ENCODE assay signal across 15 cellular contexts in the genomic region with DNA sequence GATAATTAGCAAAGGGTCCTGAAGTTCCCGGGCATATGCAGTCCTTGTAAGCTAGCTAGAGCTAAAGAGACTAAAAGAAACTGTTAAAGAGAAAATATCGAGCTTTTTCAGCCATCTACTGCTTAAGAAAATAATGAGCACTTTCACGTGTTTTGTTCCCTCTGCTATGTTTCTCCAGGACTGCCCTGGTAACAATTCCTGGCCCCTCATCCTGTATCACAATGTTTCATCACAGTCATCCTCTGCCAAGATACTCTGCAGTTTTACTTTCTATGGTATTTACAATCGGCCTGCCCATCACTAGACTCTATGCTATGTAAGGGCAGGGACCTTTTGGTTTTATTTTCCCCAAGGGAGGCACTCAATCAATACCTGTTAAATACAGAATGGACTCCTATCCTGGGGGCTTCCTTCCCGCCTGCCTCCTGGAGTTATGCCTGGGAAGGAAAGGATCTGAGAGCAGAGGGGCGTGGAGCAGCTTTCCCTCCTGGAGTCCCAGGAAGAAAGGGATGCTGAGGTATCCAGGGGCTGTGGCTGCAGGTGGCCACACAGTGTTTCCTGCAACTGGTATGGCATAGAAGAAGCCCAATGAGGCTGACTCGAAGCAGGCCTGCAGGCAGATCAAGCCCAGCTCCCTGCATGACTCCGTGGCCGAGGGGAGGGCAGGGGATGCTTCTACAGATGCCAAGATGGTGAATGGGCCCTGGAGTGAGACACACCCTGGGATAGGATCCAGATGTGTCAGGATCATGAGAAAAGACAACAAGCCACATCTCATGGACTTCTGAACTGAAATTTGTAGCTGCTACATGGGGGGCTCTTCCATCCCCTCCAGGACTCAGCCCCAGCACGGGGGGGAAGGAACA. TPM values are rescaled to one million over a fixed set of nuclear protein-coding genes. Genes with fewer than 3 reads are reported as not detected.
A peak's percentile ranks its signal among the peaks of the same experiment; 100 is the strongest.
DNase-seq lines count a peak whose midpoint lies in the region; ATAC-seq and TF ChIP-seq lines count a peak whose summit lies in the region.
"Had no signal": no experiment of that assay in that cellular context is flagged by ENCODE, and none has a peak within 500 bp of the region (broad histone marks: within the 10 kb centered on the region; RNA-seq: fewer than 3 reads in every experiment).

No MANE protein-coding gene starts in this region.

- no peak for TF ChIP-seq POLR2A in adrenal gland (IDR thresholded peaks at IDR 0.05)

- BruUV-seq in PC-3 (replicated peaks; lab: Mats Ljungman, UMichigan): no TSS peak

- H3K27me3 ChIP-seq in PC-3 (ENCODE audit: low read length): no peaks in the 10 kb centered on the region
- H3K27me3 ChIP-seq in fibroblast of lung (ENCODE audit: control insufficient read depth, insufficient read depth, low read length): no peaks in the 10 kb centered on the region
- H3K27me3 ChIP-seq in adrenal gland: no peaks in the 10 kb centered on the region
- H3K27me3 ChIP-seq: BLaER1 treated with 17β-estradiol and CSF1 and Interleukin-3, amounts not matched to agents 10 nM and 100 nM; ovary had no signal

- POLR2A ChIA-PET in PC-3 (lab: Charles Lee; ENCODE audit: unreplicated experiment): no interaction called here

- in situ Hi-C loops in KBM-7 (cut with MboI; ENCODE audit: low pct_unique_long_range_greater_than_20kb, low sequenced_read_pairs): no loop called here

- H3K4me2 ChIP-seq in PC-3 (ENCODE audit: low read length) (no peak overlapping the region), fibroblast of lung (ENCODE audit: extremely low read depth, insufficient read depth, low read length) (no peak overlapping the region)
- H3K4me2 ChIP-seq: BLaER1 treated with 17β-estradiol and CSF1 and Interleukin-3, amounts not matched to agents 10 nM and 100 nM had no signal

- CTCF ChIA-PET in PC-3 (lab: Charles Lee): no interaction called here

- TF ChIP-seq CTCF in PC-3 (conservative IDR thresholded peaks at IDR 0.05; ENCODE audit: low read depth, low read length): no peak
- TF ChIP-seq CTCF in fibroblast of lung (conservative IDR thresholded peaks at IDR 0.05 in 1 of 2, IDR thresholded peaks at IDR 0.05 in 1 of 2; ENCODE audit: low read depth in 1 of 2, low read length in 2 of 2): no peak
- TF ChIP-seq CTCF in adrenal gland (IDR thresholded peaks at IDR 0.05): no peak

- H3K27ac ChIP-seq in PC-3 (ENCODE audit: low read length): no peak overlapping the region
- no peak overlapping the region for H3K27ac ChIP-seq in fibroblast of lung (ENCODE audit: insufficient read depth, low read length)
- no peak overlapping the region for H3K27ac ChIP-seq in adrenal gland
- H3K27ac ChIP-seq: BLaER1 treated with 17β-estradiol and CSF1 and Interleukin-3, amounts not matched to agents 10 nM and 100 nM; ovary had no signal

- H3F3A ChIP-seq in PC-3 (ENCODE audit: low read length, unreplicated experiment): peaks cover 1% of the 10 kb centered on the region

- H4K20me1 ChIP-seq in PC-3 (ENCODE audit: low read length) (no peaks in the 10 kb centered on the region), fibroblast of lung (ENCODE audit: control insufficient read depth, extremely low read depth, insufficient read depth, low read length) (no peaks in the 10 kb centered on the region)
- H4K20me1 ChIP-seq: BLaER1 treated with 17β-estradiol and CSF1 and Interleukin-3, amounts not matched to agents 10 nM and 100 nM had no signal

- H2AFZ ChIP-seq in PC-3 (ENCODE audit: low read length) (no peak overlapping the region), fibroblast of lung (ENCODE audit: low read length) (no peak overlapping the region)

- H3K9me2 ChIP-seq in PC-3 (replicated peaks; ENCODE audit: low read length): no peaks in the 10 kb centered on the region

- DNase-seq in ELF-1 (ENCODE audit: low read depth, low spot score) (peak; percentile 42), PC-3 (peak; percentile 39), fibroblast of lung (ENCODE audit: low read depth in 2 of 2) (peak; percentile 23 to 61), skeletal muscle cell (ENCODE audit: low read depth) (peak; percentile 45), KBM-7 (no peak), DMS153 treated with DMSO at 0.1 percent for 48 hours (lab: John Stamatoyannopoulos, UW; ENCODE audit: unreplicated experiment) (no peak), adrenal gland (no peak)
- DNase-seq: activated CD4-positive, alpha-beta memory T cell treated with anti-CD3 and anti-CD28 coated beads, Interleukin-2, amount 10 ng/mL, durations not matched to agents 7 days and 5 days; NCI-H1436 treated with DMSO at 0.1 percent for 48 hours; OCI-M1 had no signal

- WGBS in adrenal gland, 4 donors: 54 to 61% (median 58%) methylated on average over 9 to 10 of the region's 10 CpGs

- H3K9me3 ChIP-seq in PC-3 (ENCODE audit: low read length) (no peaks in the 10 kb centered on the region), fibroblast of lung (ENCODE audit: control insufficient read depth, insufficient read depth, low read depth, low read length) (no peaks in the 10 kb centered on the region), adrenal gland (replicated peaks in 1 of 3) (peaks cover 0 to 8% (median 0%) of the 10 kb centered on the region in 3 donors)
- H3K9me3 ChIP-seq: ovary had no signal

- ATAC-seq in PC-3 (peak; percentile 38), HG03565 (IDR thresholded peaks at IDR 0.05; ENCODE audit: unreplicated experiment) (no peak)
- ATAC-seq: activated T-helper 17 cell treated with anti-CD3 and anti-CD28 coated beads, Interleukin-2, amount 50 U/mL, for 72 hours; SK-N-SH treated with all-trans-retinoic acid at 6 μM for 48 hours had no signal

- no peaks in the 10 kb centered on the region for H3K36me3 ChIP-seq in PC-3 (ENCODE audit: low read depth, low read length)
- no peaks in the 10 kb centered on the region for H3K36me3 ChIP-seq in fibroblast of lung (ENCODE audit: control insufficient read depth, insufficient read depth, low read length)
- no peaks in the 10 kb centered on the region for H3K36me3 ChIP-seq in adrenal gland (replicated peaks in 1 of 2)
- H3K36me3 ChIP-seq: BLaER1 treated with 17β-estradiol and CSF1 and Interleukin-3, amounts not matched to agents 10 nM and 100 nM; ovary had no signal

- H3K4me1 ChIP-seq in PC-3 (ENCODE audit: insufficient read depth, low read length) (peaks cover 12% of the 10 kb centered on the region), fibroblast of lung (ENCODE audit: control insufficient read depth, extremely low read depth, insufficient read depth, low read length) (peaks cover 4% of the 10 kb centered on the region), adrenal gland (replicated peaks in 1 of 2) (no peaks in the 10 kb centered on the region)

- no peak overlapping the region for H3K4me3 ChIP-seq in PC-3 (ENCODE audit: low read length)
- H3K4me3 ChIP-seq in fibroblast of lung (replicated peaks in 1 of 4; ENCODE audit: control extremely low read depth in 1 of 4, insufficient read depth in 1 of 4, low read depth in 3 of 4, low read length in 4 of 4): no peak overlapping the region
- H3K4me3 ChIP-seq in skeletal muscle cell (ENCODE audit: low read depth, low read length): no peak overlapping the region
- no peak overlapping the region for H3K4me3 ChIP-seq in adrenal gland
- H3K4me3 ChIP-seq: BLaER1 treated with 17β-estradiol and CSF1 and Interleukin-3, amounts not matched to agents 10 nM and 100 nM; ovary had no signal

- intact Hi-C loops in PC-3 (cut with micrococcal nuclease): no loop called here
- intact Hi-C loops in adrenal gland (cut with DNase I): no loop called here

- H3K9ac ChIP-seq in PC-3 (ENCODE audit: low read length) (no peak overlapping the region), fibroblast of lung (ENCODE audit: insufficient read depth, low read length) (no peak overlapping the region)
- H3K9ac ChIP-seq: BLaER1 treated with 17β-estradiol and CSF1 and Interleukin-3, amounts not matched to agents 10 nM and 100 nM had no signal

- H3K79me2 ChIP-seq in PC-3 (ENCODE audit: low read length) (no peaks in the 10 kb centered on the region), fibroblast of lung (ENCODE audit: control insufficient read depth, insufficient read depth, low read length) (no peaks in the 10 kb centered on the region)

RNA-seq across cellular contexts. Expression of a gene that starts 53.0 kb away (rescaled TPM):
- total RNA-seq in PC-3 (2014; rRNA removed) (0.63 TPM in 1 of 2 replicates, not detected in the other), fibroblast of lung (0.26 TPM in 1 of 2 replicates, not detected in the other), adrenal gland (under 1 TPM in 2 of 8 donors, not detected in 6; 0.27 to 0.55 TPM)
- polyA plus RNA-seq in fibroblast of lung (not detected in 2 replicates), adrenal gland (under 1 TPM; 0.05 to 0.10 (median 0.08) TPM)
- polyA plus RNA-seq in fibroblast of lung (2012): 0.07 TPM in 1 of 2 replicates, not detected in the other
- not detected in 2 replicates for polyA minus RNA-seq in fibroblast of lung (ENCODE audit: low replicate concordance)
- total RNA-seq: activated CD4-positive, alpha-beta memory T cell treated with anti-CD3 and anti-CD28 coated beads, Interleukin-2, amount 10 ng/mL, durations not matched to agents 7 days and 5 days had no signal

Comparison
In these comparisons a context has a peak if more than half of its experiments do, and no peak if none do; other contexts are left out.
1. DNase-seq: peak in ELF-1 (single experiment), PC-3 (single experiment), fibroblast of lung (2 of 2) and skeletal muscle cell (single experiment); none in KBM-7 (single experiment), DMS153 treated with DMSO at 0.1 percent for 48 hours (single experiment) and adrenal gland (0 of 7).